Comparison of ENCODE assay signal across 9 cellular contexts in genomic region chr11:102882389-102883024, GRCh38. TPM values are rescaled to one million over a fixed set of nuclear protein-coding genes. Genes with fewer than 3 reads are reported as not detected.
DNase-seq lines count a peak whose midpoint lies in the region; ATAC-seq and TF ChIP-seq lines count a peak whose summit lies in the region.
"Had no signal": no experiment of that assay in that cellular context is flagged by ENCODE, and none has a peak within 500 bp of the region (broad histone marks: within the 10 kb centered on the region; RNA-seq: fewer than 3 reads in every experiment).

No MANE protein-coding gene starts in this region.

- no peaks in the 10 kb centered on the region for H3K4me1 ChIP-seq in Karpas-422 (ENCODE audit: low read length)
- H3K4me1 ChIP-seq in lower lobe of right lung = no peaks in the 10 kb centered on the region
- H3K4me1 ChIP-seq: adrenal gland had no signal

- in situ Hi-C loops in GM13977 (cut with MboI; ENCODE audit: low pct_unique_long_range_greater_than_20kb, low sequenced_read_pairs, unreplicated experiment) = no loop called here

- TF ChIP-seq CTCF in GM13977 (IDR thresholded peaks at IDR 0.05; ENCODE audit: extremely low read depth, insufficient read depth, missing control alignments) (no peak), lower lobe of right lung (IDR thresholded peaks at IDR 0.05) (no peak), coronary artery (IDR thresholded peaks at IDR 0.05) (no peak)

- no peaks in the 10 kb centered on the region for H3K9me2 ChIP-seq in Karpas-422 (replicated peaks; ENCODE audit: insufficient read depth, low read length)

- H3K36me3 ChIP-seq in Karpas-422 (ENCODE audit: insufficient read depth, low read length) = no peaks in the 10 kb centered on the region
- H3K36me3 ChIP-seq in lower lobe of right lung = no peaks in the 10 kb centered on the region
- H3K36me3 ChIP-seq: adrenal gland had no signal

- H3K9ac ChIP-seq in Karpas-422 (ENCODE audit: low read length) = no peak overlapping the region

- H3K9me3 ChIP-seq in Karpas-422 (ENCODE audit: low read length) = no peaks in the 10 kb centered on the region
- no peaks in the 10 kb centered on the region for H3K9me3 ChIP-seq in lower lobe of right lung
- H3K9me3 ChIP-seq: adrenal gland had no signal

- no peak overlapping the region for H3K27ac ChIP-seq in Karpas-422 (ENCODE audit: low read length)
- H3K27ac ChIP-seq in lower lobe of right lung = no peak overlapping the region
- no peak overlapping the region for H3K27ac ChIP-seq in coronary artery
- H3K27ac ChIP-seq: adrenal gland had no signal

- no peak overlapping the region for H2AFZ ChIP-seq in Karpas-422 (ENCODE audit: low read length)

- H3K4me3 ChIP-seq in Karpas-422 (ENCODE audit: low read length) = no peak overlapping the region
- H3K4me3 ChIP-seq in lower lobe of right lung = no peak overlapping the region
- no peak overlapping the region for H3K4me3 ChIP-seq in coronary artery
- H3K4me3 ChIP-seq: adrenal gland had no signal

- no peak overlapping the region for H3K4me2 ChIP-seq in Karpas-422 (ENCODE audit: low read depth, low read length, poor library complexity, severe bottlenecking)

- H3K79me2 ChIP-seq in Karpas-422 (ENCODE audit: low read length) = no peaks in the 10 kb centered on the region

- H3K27me3 ChIP-seq in Karpas-422 (ENCODE audit: low read length) (no peaks in the 10 kb centered on the region), lower lobe of right lung (ENCODE audit: low read depth) (no peaks in the 10 kb centered on the region)
- H3K27me3 ChIP-seq: adrenal gland had no signal

- ATAC-seq in GM21717 (IDR thresholded peaks at IDR 0.05; ENCODE audit: unreplicated experiment) = peak; percentile 85
- ATAC-seq in lower lobe of right lung = peak; percentile 49 to 57
- ATAC-seq in Right ventricle myocardium inferior = no peak

- no peaks in the 10 kb centered on the region for H4K20me1 ChIP-seq in Karpas-422 (ENCODE audit: insufficient read depth, low read depth, low read length)

- DNase-seq in GM13977 (ENCODE audit: low spot score) = peak; percentile 21
- peak; percentile 48 for DNase-seq in Karpas-422
- no peak for DNase-seq in lower lobe of right lung
- no peak for DNase-seq in Right ventricle myocardium inferior (ENCODE audit: missing footprints)
- no peak for DNase-seq in coronary artery (ENCODE audit: low spot score)
- DNase-seq in NCI-H1105 (lab: John Stamatoyannopoulos, UW) = no peak
- no peak for DNase-seq in activated naive CD4-positive, alpha-beta T cell (lab: John Stamatoyannopoulos, UW)
- DNase-seq: adrenal gland had no signal

- intact Hi-C loops in lower lobe of right lung (cut with DNase I) = no loop called here
- intact Hi-C loops in Right ventricle myocardium inferior (cut with DNase I) = no loop called here

RNA-seq across cellular contexts. Expression of gene MMP12, which starts 7.7 kb away (rescaled TPM):
- not detected in 2 replicates for total RNA-seq in Karpas-422 (2014; rRNA removed; shearing (Covaris generic); ENCODE audit: low replicate concordance)
- total RNA-seq in lower lobe of right lung (0.27 TPM), Right ventricle myocardium inferior (not detected)
- total RNA-seq: adrenal gland had no signal

RNA-seq across cellular contexts. Expression of gene MMP3, which starts 39.1 kb away (rescaled TPM):
- total RNA-seq in Karpas-422 (2014; rRNA removed; shearing (Covaris generic); ENCODE audit: low replicate concordance) = not detected in 2 replicates
- total RNA-seq in lower lobe of right lung (not detected), Right ventricle myocardium inferior (not detected)

Comparison
In these comparisons a context has a peak if more than half of its experiments do, and no peak if none do; other contexts are left out.
1. DNase-seq: peak in GM13977 (single experiment) and Karpas-422 (single experiment); none in lower lobe of right lung (single experiment), Right ventricle myocardium inferior (single experiment), coronary artery (single experiment), NCI-H1105 (single experiment) and activated naive CD4-positive, alpha-beta T cell (0 of 4).